ENCODE assay signal across 8 cellular contexts in genomic region chr6:111992851-111993250, GRCh38.
DNase-seq lines count a peak whose midpoint lies in the region; ATAC-seq lines count a peak whose summit lies in the region.

No MANE protein-coding gene starts in this region.

- H3K27ac Mint-ChIP-seq in naive thymus-derived CD4-positive, alpha-beta T cell, result peak overlapping the region; percentile 74 to 98 (median 92)

- peak overlapping the region; percentile 32 to 66 (median 58) for H3K4me3 Mint-ChIP-seq in naive thymus-derived CD4-positive, alpha-beta T cell

- H3K27ac ChIP-seq in naive thymus-derived CD4-positive, alpha-beta T cell (ENCODE audit: low read depth, low read length), result peak overlapping the region; percentile 67

- H3K4me1 ChIP-seq in naive thymus-derived CD4-positive, alpha-beta T cell (ENCODE audit: control insufficient read depth in 2 of 2, insufficient read depth in 2 of 2, low read length in 2 of 2), result peaks cover 45 to 88% of the 10 kb centered on the region in 2 donors

- peak; percentile 18 for DNase-seq in activated CD8-positive, alpha-beta memory T cell treated with anti-CD3 and anti-CD28 coated beads, Interleukin-2, amount 50 U/mL, for 1 hour (ENCODE audit: extremely low read depth)
- peak in 6 of 9 donors; percentile 38 to 66 (median 47) for DNase-seq in naive thymus-derived CD4-positive, alpha-beta T cell
- no peak for DNase-seq in DMS 273 (lab: John Stamatoyannopoulos, UW; ENCODE audit: unreplicated experiment)
- DNase-seq in amniotic stem cell (lab: John Stamatoyannopoulos, UW), result no peak
- DNase-seq in putamen (ENCODE audit: low spot score), result no peak

- H3K36me3 Mint-ChIP-seq in naive thymus-derived CD4-positive, alpha-beta T cell, result peaks cover 0 to 14% (median 0%) of the 10 kb centered on the region in 5 donors

- ATAC-seq in GM18909 (IDR thresholded peaks at IDR 0.05; ENCODE audit: poor library complexity, unreplicated experiment), result peak; percentile 59
- ATAC-seq in HG03432 (IDR thresholded peaks at IDR 0.05; ENCODE audit: unreplicated experiment), result peak; percentile 66
- peak; percentile 67 for ATAC-seq in naive thymus-derived CD4-positive, alpha-beta T cell
- ATAC-seq in HG03354 (IDR thresholded peaks at IDR 0.05; ENCODE audit: poor library complexity, severe bottlenecking, unreplicated experiment), result no peak

- H3K36me3 ChIP-seq in naive thymus-derived CD4-positive, alpha-beta T cell (ENCODE audit: control insufficient read depth in 2 of 3, insufficient read depth in 3 of 3, low read length in 3 of 3), result no peaks in the 10 kb centered on the region

- no peaks in the 10 kb centered on the region for H3K27me3 Mint-ChIP-seq in naive thymus-derived CD4-positive, alpha-beta T cell

- CTCF ChIA-PET in naive thymus-derived CD4-positive, alpha-beta T cell (lab: Charles Lee), result interaction anchor here (0.9 to 3.9 kb wide), 11 partner anchors 10 to 283 kb away, joined by 3 to 26 read pairs (median 4); partner anchors contain the start of gene FYN

- H3K4me1 Mint-ChIP-seq in naive thymus-derived CD4-positive, alpha-beta T cell, result peaks cover 71 to 100% (median 92%) of the 10 kb centered on the region in 7 donors

- peak overlapping the region; percentile 6 for H3K4me3 ChIP-seq in naive thymus-derived CD4-positive, alpha-beta T cell (ENCODE audit: low read length)

- POLR2A ChIA-PET in naive thymus-derived CD4-positive, alpha-beta T cell (lab: Charles Lee), result interaction anchor here (0.6 to 3.3 kb wide), 19 partner anchors 9 to 1118 kb away, joined by 3 to 48 read pairs (median 4); partner anchors contain the start of gene FYN

- intact Hi-C loops in naive thymus-derived CD4-positive, alpha-beta T cell (cut with micrococcal nuclease), result loop anchor here in 1 of 2 donors (1.0 to 10.0 kb wide), 5 partner anchors 20 to 734 kb away; partner anchors contain the start of gene FYN

- no peaks in the 10 kb centered on the region for H3K27me3 ChIP-seq in naive thymus-derived CD4-positive, alpha-beta T cell (ENCODE audit: control insufficient read depth in 2 of 2, insufficient read depth in 2 of 2, low read length in 2 of 2)

- peaks cover 0 to 7% (median 0%) of the 10 kb centered on the region in 11 donors for H3K9me3 Mint-ChIP-seq in naive thymus-derived CD4-positive, alpha-beta T cell

- no peaks in the 10 kb centered on the region for H3K9me3 ChIP-seq in naive thymus-derived CD4-positive, alpha-beta T cell (ENCODE audit: control insufficient read depth in 2 of 3, low read length in 3 of 3)

Comparison
In these comparisons a context has a peak if more than half of its experiments do, and no peak if none do; other contexts are left out.
1. DNase-seq: peak in activated CD8-positive, alpha-beta memory T cell treated with anti-CD3 and anti-CD28 coated beads, Interleukin-2, amount 50 U/mL, for 1 hour (single experiment) and naive thymus-derived CD4-positive, alpha-beta T cell (6 of 9); none in DMS 273 (single experiment), amniotic stem cell (single experiment) and putamen (single experiment).